ENCODE assay signal across 17 cellular contexts in the genomic region with DNA sequence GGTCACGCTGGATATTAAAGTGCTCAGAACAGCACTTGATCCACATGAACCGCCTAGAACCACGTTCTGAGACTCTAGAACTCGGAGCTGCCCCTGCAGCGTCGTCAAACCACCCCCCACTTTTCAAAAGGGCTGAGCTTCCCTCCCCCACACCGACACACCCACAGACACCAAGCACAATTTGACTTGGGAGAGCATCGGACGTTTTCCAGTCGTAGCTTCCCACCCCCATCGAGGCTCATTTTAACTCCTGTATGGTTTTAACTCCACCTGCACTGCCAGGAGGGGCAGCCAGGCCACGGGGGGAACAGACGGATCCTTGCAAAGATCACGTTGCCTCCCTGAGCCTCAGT. TPM values are rescaled to one million over a fixed set of nuclear protein-coding genes. Genes with fewer than 3 reads are reported as not detected.
DNase-seq lines count a peak whose midpoint lies in the region; ATAC-seq and TF ChIP-seq lines count a peak whose summit lies in the region.
"Had no signal": no experiment of that assay in that cellular context is flagged by ENCODE, and none has a peak within 500 bp of the region (broad histone marks: within the 10 kb centered on the region; RNA-seq: fewer than 3 reads in every experiment).

No MANE protein-coding gene starts in this region.

- no peak overlapping the region for H3K4me3 ChIP-seq in Peyer's patch
- H3K4me3 ChIP-seq in dorsolateral prefrontal cortex = peak overlapping the region in 4 of 59 donors; percentile 4 to 30 (median 18)
- no peak overlapping the region for H3K4me3 ChIP-seq in uterus
- H3K4me3 ChIP-seq: SK-N-MC had no signal

- intact Hi-C loops in dorsolateral prefrontal cortex (cut with DNase I) (no loop called here), uterus (cut with DNase I; ENCODE audit: low total_unique reads) (no loop called here)

- H3K36me3 Mint-ChIP-seq in mesothelial cell of epicardium (no peaks in the 10 kb centered on the region), progenitor cell of endocrine pancreas (ENCODE audit: insufficient read depth) (no peaks in the 10 kb centered on the region)

- H3K36me3 ChIP-seq in Peyer's patch (no peaks in the 10 kb centered on the region), uterus (no peaks in the 10 kb centered on the region)

- no peak overlapping the region for H3K27ac ChIP-seq in Peyer's patch
- peak overlapping the region in 47 of 59 donors; percentile 1 to 86 (median 66) for H3K27ac ChIP-seq in dorsolateral prefrontal cortex
- peak overlapping the region; percentile 57 to 77 for H3K27ac ChIP-seq in uterus
- H3K27ac ChIP-seq: SK-N-MC had no signal

- H3K27me3 Mint-ChIP-seq in mesothelial cell of epicardium (ENCODE audit: low read depth) = peaks cover 18% of the 10 kb centered on the region
- peaks cover 22% of the 10 kb centered on the region for H3K27me3 Mint-ChIP-seq in progenitor cell of endocrine pancreas

- no peaks in the 10 kb centered on the region for H3K9me3 Mint-ChIP-seq in mesothelial cell of epicardium
- H3K9me3 Mint-ChIP-seq in progenitor cell of endocrine pancreas (ENCODE audit: low read depth) = no peaks in the 10 kb centered on the region

- H3K27me3 ChIP-seq in Peyer's patch (no peaks in the 10 kb centered on the region), dorsolateral prefrontal cortex (no peaks in the 10 kb centered on the region), uterus (no peaks in the 10 kb centered on the region)

- peak overlapping the region; percentile 32 for H3K27ac Mint-ChIP-seq in mesothelial cell of epicardium
- no peak overlapping the region for H3K27ac Mint-ChIP-seq in progenitor cell of endocrine pancreas

- H3K4me1 ChIP-seq in Peyer's patch (no peaks in the 10 kb centered on the region), uterus (peaks cover 4 to 5% of the 10 kb centered on the region in 2 donors)

- H3K4me3 Mint-ChIP-seq in mesothelial cell of epicardium (no peak overlapping the region), progenitor cell of endocrine pancreas (ENCODE audit: low read depth) (no peak overlapping the region)

- TF ChIP-seq CTCF in Peyer's patch (IDR thresholded peaks at IDR 0.05) = no peak
- no peak for TF ChIP-seq CTCF in dorsolateral prefrontal cortex (IDR thresholded peaks at IDR 0.05 in 54 of 56, conservative IDR thresholded peaks at IDR 0.05 in 2 of 56; ENCODE audit: low read depth in 1 of 56, partially characterized antibody in 56 of 56)
- no peak for TF ChIP-seq CTCF in mesothelial cell of epicardium (IDR thresholded peaks at IDR 0.05; ENCODE audit: unreplicated experiment)
- no peak for TF ChIP-seq CTCF in uterus (IDR thresholded peaks at IDR 0.05)
- no peak for TF ChIP-seq CTCF in progenitor cell of endocrine pancreas (IDR thresholded peaks at IDR 0.05; ENCODE audit: unreplicated experiment)

- DNase-seq in Peyer's patch (peak in 2 of 3 donors; percentile 7 to 21), dorsolateral prefrontal cortex (peak in 1 of 10 donors; percentile 18), mesothelial cell of epicardium (ENCODE audit: low spot score in 2 of 2, unreplicated experiment in 2 of 2) (no peak), uterus (no peak), progenitor cell of endocrine pancreas (ENCODE audit: low spot score, unreplicated experiment) (no peak), NCI-H526 treated with DMSO at 0.1 percent for 48 hours (lab: John Stamatoyannopoulos, UW) (no peak)
- DNase-seq: DND-41; GOT3; KBM-7; NCI-H1105; NCI-H2081; NCI-H748 treated with DMSO at 0.1 percent for 48 hours; NK-92 treated with Interleukin-12 subunit alpha and Interleukin-12 subunit beta, amount 100 ng/mL, for 24 hours had no signal

- H3K9me3 ChIP-seq in Peyer's patch = no peaks in the 10 kb centered on the region
- H3K9me3 ChIP-seq in uterus = no peaks in the 10 kb centered on the region

- TF ChIP-seq POLR2A in Peyer's patch (IDR thresholded peaks at IDR 0.05) = no peak
- no peak for TF ChIP-seq POLR2A in uterus (IDR thresholded peaks at IDR 0.05)

- H3K4me1 Mint-ChIP-seq in mesothelial cell of epicardium (peaks cover 24% of the 10 kb centered on the region), progenitor cell of endocrine pancreas (ENCODE audit: low read depth) (peaks cover 2% of the 10 kb centered on the region)

- ATAC-seq in GM18909 (IDR thresholded peaks at IDR 0.05; ENCODE audit: poor library complexity, unreplicated experiment) = no peak
- ATAC-seq: HepG2 had no signal

RNA-seq across cellular contexts. Expression of a gene that starts 26.3 kb away (rescaled TPM):
- total RNA-seq in Peyer's patch (1 to 10 TPM in 1 of 4 donors, under 1 TPM in 1, not detected in 2; 0.27 to 4.1 TPM), dorsolateral prefrontal cortex (100 to 1,000 TPM; 133 to 356 (median 270) TPM), mesothelial cell of epicardium (4.1 to 5.8 TPM (median 5.2 TPM) in 3 replicates), uterus (10 to 100 TPM in 3 of 4 donors, 1 to 10 TPM in 1; 2.9 to 49.1 (median 27.3) TPM), progenitor cell of endocrine pancreas (0.19 and 0.29 TPM in 2 replicates)
- total RNA-seq: OCI-LY7 had no signal

Comparison
In these comparisons a context has a peak if more than half of its experiments do, and no peak if none do; other contexts are left out.
1. DNase-seq: peak in Peyer's patch (2 of 3); none in mesothelial cell of epicardium (0 of 2), uterus (0 of 2), progenitor cell of endocrine pancreas (single experiment) and NCI-H526 treated with DMSO at 0.1 percent for 48 hours (single experiment).
2. H3K27ac ChIP-seq: peak in dorsolateral prefrontal cortex (47 of 59) and uterus (2 of 2); none in Peyer's patch (0 of 4).